In the genomic region with DNA sequence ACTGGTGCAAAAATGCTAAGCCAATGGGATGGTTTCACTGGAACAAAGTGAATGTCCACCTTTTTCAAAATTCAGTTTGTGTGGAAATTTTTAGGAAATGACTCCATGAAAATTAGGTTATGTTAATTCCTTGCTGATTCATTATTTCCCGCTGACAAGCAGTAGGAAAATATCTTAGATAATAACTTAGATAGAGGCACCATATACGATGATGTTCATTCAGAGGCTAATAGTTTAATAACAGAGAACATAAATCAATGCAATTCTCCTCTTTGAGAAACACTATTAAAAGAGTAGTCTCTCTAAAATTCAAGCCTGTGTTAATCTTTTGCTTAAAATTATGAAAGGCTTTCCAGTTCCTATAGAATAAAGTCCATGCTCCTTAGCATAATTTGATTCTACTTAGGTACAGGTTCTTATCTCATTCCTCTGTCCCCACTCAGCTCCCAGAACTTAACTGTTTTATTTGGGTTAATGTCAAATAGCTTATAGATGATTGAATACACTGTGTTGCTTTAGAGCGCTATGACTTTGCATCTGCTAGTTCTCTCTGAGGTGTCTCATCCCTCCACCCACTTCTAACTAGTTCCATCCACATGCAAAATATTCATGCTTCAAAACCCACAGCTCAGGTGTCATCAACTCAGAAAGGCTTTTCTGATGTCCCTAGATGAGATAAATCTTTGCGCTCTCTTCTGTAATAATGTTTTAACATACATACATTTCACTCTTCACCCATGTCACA, we compare ENCODE assay signal across 1 cellular context.
A peak's percentile ranks its signal among the peaks of the same experiment; 100 is the strongest.
TF ChIP-seq lines count a peak whose summit lies in the region.

No MANE protein-coding gene starts in this region.

TF ChIP-seq in SK-N-SH treated with all-trans-retinoic acid at 6 μM for 48 hours, 23 proteins besides CTCF, POLR2A, EP300 and RAD21 (continued from another document):
- no peak for TF ChIP-seq GLIS3 (CRISPR knock-in tag; IDR thresholded peaks at IDR 0.05)
- no peak for TF ChIP-seq CSDC2 (CRISPR knock-in tag; IDR thresholded peaks at IDR 0.05)
- TF ChIP-seq, protein P1, sequence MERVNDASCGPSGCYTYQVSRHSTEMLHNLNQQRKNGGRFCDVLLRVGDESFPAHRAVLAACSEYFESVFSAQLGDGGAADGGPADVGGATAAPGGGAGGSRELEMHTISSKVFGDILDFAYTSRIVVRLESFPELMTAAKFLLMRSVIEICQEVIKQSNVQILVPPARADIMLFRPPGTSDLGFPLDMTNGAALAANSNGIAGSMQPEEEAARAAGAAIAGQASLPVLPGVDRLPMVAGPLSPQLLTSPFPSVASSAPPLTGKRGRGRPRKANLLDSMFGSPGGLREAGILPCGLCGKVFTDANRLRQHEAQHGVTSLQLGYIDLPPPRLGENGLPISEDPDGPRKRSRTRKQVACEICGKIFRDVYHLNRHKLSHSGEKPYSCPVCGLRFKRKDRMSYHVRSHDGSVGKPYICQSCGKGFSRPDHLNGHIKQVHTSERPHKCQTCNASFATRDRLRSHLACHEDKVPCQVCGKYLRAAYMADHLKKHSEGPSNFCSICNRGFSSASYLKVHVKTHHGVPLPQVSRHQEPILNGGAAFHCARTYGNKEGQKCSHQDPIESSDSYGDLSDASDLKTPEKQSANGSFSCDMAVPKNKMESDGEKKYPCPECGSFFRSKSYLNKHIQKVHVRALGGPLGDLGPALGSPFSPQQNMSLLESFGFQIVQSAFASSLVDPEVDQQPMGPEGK (CRISPR knock-in tag; IDR thresholded peaks at IDR 0.05; ENCODE audit: borderline replicate concordance), result no peak
- TF ChIP-seq ZFP3 (CRISPR knock-in tag; IDR thresholded peaks at IDR 0.05), result 0 out of 2 replicates have a peak, but pooled peaks have one; percentile 24
- TF ChIP-seq RARB (CRISPR knock-in tag; IDR thresholded peaks at IDR 0.05), result no peak
